Comparison of ENCODE assay signal across 7 cellular contexts in genomic region chr6:121043706-121044105, GRCh38.
A peak's percentile ranks its signal among the peaks of the same experiment; 100 is the strongest.
DNase-seq lines count a peak whose midpoint lies in the region; ATAC-seq and TF ChIP-seq lines count a peak whose summit lies in the region.
"Not testable (repeated sequence)": the region's sequence is repeated elsewhere in the genome, so short reads cannot be mapped to it uniquely, and the experiment has no call there.

No MANE protein-coding gene starts in this region.

- H3K27me3 ChIP-seq in endocrine pancreas (ENCODE audit: control insufficient read depth, insufficient read depth, low read length); right lobe of liver; stomach: not testable (repeated sequence)

- H3K36me3 ChIP-seq in endocrine pancreas (ENCODE audit: control insufficient read depth, insufficient read depth, low read length); right lobe of liver; stomach: not testable (repeated sequence)

- H3K36me3 Mint-ChIP-seq in nephron progenitor cell (ENCODE audit: low read depth), result not testable (repeated sequence)

- TF ChIP-seq CTCF in right lobe of liver (IDR thresholded peaks at IDR 0.05); nephron progenitor cell (IDR thresholded peaks at IDR 0.05); stomach (IDR thresholded peaks at IDR 0.05): not testable (repeated sequence)

- H3K4me3 ChIP-seq in endocrine pancreas (ENCODE audit: control insufficient read depth, insufficient read depth, low read length), result peak overlapping the region; percentile 78
- not testable (repeated sequence) for H3K4me3 ChIP-seq in right lobe of liver
- peak overlapping the region; percentile 7 to 30 (median 24) for H3K4me3 ChIP-seq in stomach

- H3K9ac ChIP-seq in endocrine pancreas (ENCODE audit: control insufficient read depth, insufficient read depth, low read length), result not testable (repeated sequence)

- intact Hi-C loops in left colon (cut with DNase I, micrococcal nuclease); right lobe of liver (cut with DNase I); stomach (cut with DNase I; ENCODE audit: low total_unique reads): not testable (repeated sequence)

- TF ChIP-seq POLR2A in right lobe of liver (IDR thresholded peaks at IDR 0.05); stomach (IDR thresholded peaks at IDR 0.05): not testable (repeated sequence)

- TF ChIP-seq EP300 in stomach (IDR thresholded peaks at IDR 0.05), result not testable (repeated sequence)

- 35% methylated on average over 8 of the region's 8 CpGs for WGBS in right lobe of liver (ENCODE audit: insufficient coverage, low coverage, low lambda C conversion rate, missing lambda C conversion rate)
- 22 to 51% (median 44%) methylated on average over 8 of the region's 8 CpGs for WGBS in stomach, 5 donors

- not testable (repeated sequence) for H3K27ac ChIP-seq in right lobe of liver
- H3K27ac ChIP-seq in stomach, result peak overlapping the region; percentile 83 to 97 (median 87)

- not testable (repeated sequence) for H3K4me1 ChIP-seq in endocrine pancreas (ENCODE audit: control insufficient read depth, insufficient read depth, low read length); right lobe of liver; stomach

- H3K9me3 Mint-ChIP-seq in nephron progenitor cell, result not testable (repeated sequence)

- ATAC-seq in left colon, result peak; percentile 88
- peak; percentile 20 to 75 (median 44) for ATAC-seq in right lobe of liver

- H3K4me1 Mint-ChIP-seq in nephron progenitor cell, result not testable (repeated sequence)

- not testable (repeated sequence) for H3K27me3 Mint-ChIP-seq in nephron progenitor cell (ENCODE audit: low read depth, poor library complexity)

- H3K4me3 Mint-ChIP-seq in nephron progenitor cell, result not testable (repeated sequence)

- DNase-seq in Caki2 (ENCODE audit: low read depth) (peak; percentile 1), LoVo (ENCODE audit: low spot score) (peak; percentile 1), left colon (peak in 1 of 2 donors; percentile 10), stomach (peak; percentile 35)
- DNase-seq in right lobe of liver, nephron progenitor cell: not testable (repeated sequence)

- in situ Hi-C loops in Caki2 (cut with HindIII; ENCODE audit: low pct_unique_long_range_greater_than_20kb, low sequenced_read_pairs), result not testable (repeated sequence)

- not testable (repeated sequence) for H3K9me3 ChIP-seq in endocrine pancreas (ENCODE audit: control insufficient read depth, low read length); right lobe of liver; stomach

- peak overlapping the region; percentile 34 for H3K27ac Mint-ChIP-seq in nephron progenitor cell
